20 cellular contexts compared by ENCODE assay signal in genomic region chrX:110257889-110258288, GRCh38.
"Had no signal": no experiment of that assay in that cellular context is flagged by ENCODE, and none has a peak within 500 bp of the region (broad histone marks: within the 10 kb centered on the region; RNA-seq: fewer than 3 reads in every experiment).

No MANE protein-coding gene starts in this region.

- ATAC-seq: left ventricle myocardium superior, right lobe of liver had no signal

- H3K4me3 Mint-ChIP-seq: activated CD4-positive, alpha-beta memory T cell treated with anti-CD3 and anti-CD28 coated beads for 36 hours; activated CD4-positive, alpha-beta T cell treated with anti-CD3 and anti-CD28 coated beads, Interleukin-2, amount 10 ng/mL, durations not matched to agents 24 days and 14 days; dendritic cell treated with granulocyte-macrophage colony-stimulating factor and Interleukin-4, amounts not matched to agents 40 ng/mL and 50 ng/mL, for 4 days; nephron; stimulated activated naive CD8-positive, alpha-beta T cell treated with anti-CD3 and anti-CD28 coated beads, Interleukin-15, Interleukin-2, amounts not matched to agents 100 ng/mL and 50 ng/mL, for 24 hours had no signal

- H3K4me1 Mint-ChIP-seq: nephron had no signal

- H3K9me3 Mint-ChIP-seq: activated CD4-positive, alpha-beta memory T cell treated with anti-CD3 and anti-CD28 coated beads for 36 hours; activated CD4-positive, alpha-beta T cell treated with anti-CD3 and anti-CD28 coated beads, Interleukin-2, amount 10 ng/mL, durations not matched to agents 24 days and 14 days; dendritic cell treated with granulocyte-macrophage colony-stimulating factor and Interleukin-4, amounts not matched to agents 40 ng/mL and 50 ng/mL, for 4 days; nephron; stimulated activated naive CD8-positive, alpha-beta T cell treated with anti-CD3 and anti-CD28 coated beads, Interleukin-15, Interleukin-2, amounts not matched to agents 100 ng/mL and 50 ng/mL, for 24 hours had no signal

- FAIRE-seq: TTC549 had no signal

- H3K27ac Mint-ChIP-seq: activated CD4-positive, alpha-beta memory T cell treated with anti-CD3 and anti-CD28 coated beads for 36 hours; activated CD4-positive, alpha-beta T cell treated with anti-CD3 and anti-CD28 coated beads, Interleukin-2, amount 10 ng/mL, durations not matched to agents 24 days and 14 days; dendritic cell treated with granulocyte-macrophage colony-stimulating factor and Interleukin-4, amounts not matched to agents 40 ng/mL and 50 ng/mL, for 4 days; nephron; stimulated activated naive CD8-positive, alpha-beta T cell treated with anti-CD3 and anti-CD28 coated beads, Interleukin-15, Interleukin-2, amounts not matched to agents 100 ng/mL and 50 ng/mL, for 24 hours had no signal

- DNase-seq: activated CD4-positive, alpha-beta memory T cell treated with anti-CD3 and anti-CD28 coated beads for 36 hours; activated CD4-positive, alpha-beta T cell treated with anti-CD3 and anti-CD28 coated beads, Interleukin-2, amount 10 ng/mL, durations not matched to agents 24 days and 14 days; activated CD4-positive, CD25-positive, alpha-beta regulatory T cell treated with anti-CD3 and anti-CD28 coated beads, Interleukin-2, amount 50 U/mL, for 72 hours; activated CD8-positive, alpha-beta memory T cell treated with anti-CD3 and anti-CD28 coated beads, Interleukin-2, amount 50 U/mL, for 4 hours; activated gamma-delta T cell treated with Interleukin-2 at 50 U/mL for 16 hours; activated naive CD4-positive, alpha-beta T cell treated with anti-CD3 and anti-CD28 coated beads, Interleukin-2, amount 50 U/mL, for 16 hours; activated T-cell treated with anti-CD3 and anti-CD28 coated beads, Interleukin-2, amount 50 U/mL, for 1 hour; amniotic stem cell; caudate nucleus; effector CD4-positive, alpha-beta T cell; left ventricle myocardium superior; right lobe of liver; stimulated activated CD4-positive, alpha-beta T cell treated with anti-CD3 and anti-CD28 coated beads, Interleukin-2, amount 100 ng/mL, for 48 hours; substantia nigra; T-helper 9 cell; upper lobe of left lung had no signal

- H3K27me3 Mint-ChIP-seq: activated CD4-positive, alpha-beta memory T cell treated with anti-CD3 and anti-CD28 coated beads for 36 hours; activated CD4-positive, alpha-beta T cell treated with anti-CD3 and anti-CD28 coated beads, Interleukin-2, amount 10 ng/mL, durations not matched to agents 24 days and 14 days; dendritic cell treated with granulocyte-macrophage colony-stimulating factor and Interleukin-4, amounts not matched to agents 40 ng/mL and 50 ng/mL, for 4 days; stimulated activated naive CD8-positive, alpha-beta T cell treated with anti-CD3 and anti-CD28 coated beads, Interleukin-15, Interleukin-2, amounts not matched to agents 100 ng/mL and 50 ng/mL, for 24 hours had no signal
